ENCODE assay signal across 10 cellular contexts in the genomic region with DNA sequence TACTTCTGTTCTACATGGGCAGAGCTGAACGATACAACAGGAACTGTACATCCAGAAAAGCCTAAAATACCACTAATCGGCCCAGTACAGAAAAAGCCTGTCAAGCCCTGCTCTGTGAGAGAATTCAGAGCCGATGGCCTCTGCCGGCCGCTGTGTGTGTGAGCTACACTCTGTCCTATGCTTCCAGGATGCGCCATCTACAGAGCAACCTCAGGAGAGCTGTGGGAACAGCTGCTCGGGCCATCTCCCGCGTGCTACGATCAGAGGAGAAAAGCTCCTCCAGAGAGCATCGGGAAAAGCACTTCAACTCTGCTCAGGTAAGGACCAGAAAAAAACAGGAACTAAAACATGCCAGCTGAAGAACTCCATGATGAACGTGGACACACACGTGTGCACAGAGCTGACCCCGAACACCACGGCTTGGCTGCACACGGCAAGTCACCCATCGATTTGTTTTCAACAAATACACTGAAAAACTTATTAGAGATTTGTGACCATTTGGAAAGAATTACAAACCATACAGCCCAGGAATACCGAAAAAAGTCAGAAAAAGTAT.
DNase-seq lines count a peak whose midpoint lies in the region; ATAC-seq and TF ChIP-seq lines count a peak whose summit lies in the region.
"Had no signal": no experiment of that assay in that cellular context is flagged by ENCODE, and none has a peak within 500 bp of the region (broad histone marks: within the 10 kb centered on the region; RNA-seq: fewer than 3 reads in every experiment).

No MANE protein-coding gene starts in this region.

- POLR2A ChIA-PET in OCI-LY7 (lab: Charles Lee): no interaction called here

- H4K20me1 ChIP-seq in OCI-LY7 (ENCODE audit: insufficient read depth, low read length): peaks cover 14% of the 10 kb centered on the region

- H3K27ac ChIP-seq in OCI-LY7 (ENCODE audit: low read depth, low read length, poor library complexity, severe bottlenecking): no peak overlapping the region

- H3K4me1 ChIP-seq in OCI-LY7 (ENCODE audit: insufficient read depth, low read length, poor library complexity, severe bottlenecking): peaks cover 25% of the 10 kb centered on the region

- no peak for ATAC-seq in GM18520 (IDR thresholded peaks at IDR 0.05; ENCODE audit: unreplicated experiment)
- ATAC-seq in HG02973 (IDR thresholded peaks at IDR 0.05; ENCODE audit: unreplicated experiment): no peak

- no peak overlapping the region for H2AFZ ChIP-seq in OCI-LY7 (ENCODE audit: low read length)

- no TSS peak for BruUV-seq in OCI-LY7 (replicated peaks; lab: Mats Ljungman, UMichigan)

- H3K4me2 ChIP-seq in OCI-LY7 (ENCODE audit: low read length): peak overlapping the region; percentile 56

- peaks cover 49% of the 10 kb centered on the region for H3K36me3 ChIP-seq in OCI-LY7 (ENCODE audit: insufficient read depth, low read length)

- CTCF ChIA-PET in OCI-LY7 (lab: Charles Lee; ENCODE audit: unreplicated experiment): interaction anchor here (0.5 kb wide), 1 partner anchor 15 kb away, joined by 4 read pairs; no protein-coding TSS in a partner anchor

- TF ChIP-seq CTCF in OCI-LY7 (conservative IDR thresholded peaks at IDR 0.05; ENCODE audit: low read length): no peak
- TF ChIP-seq CTCF in retinal pigment epithelial cell (conservative IDR thresholded peaks at IDR 0.05; ENCODE audit: low read depth, low read length): peak; percentile 38

- peaks cover 99% of the 10 kb centered on the region for H3K79me2 ChIP-seq in OCI-LY7 (ENCODE audit: insufficient read depth, low read depth, low read length)

- H3K9me3 ChIP-seq in OCI-LY7 (ENCODE audit: low read length): no peaks in the 10 kb centered on the region

- peak; percentile 82 for DNase-seq in G401 (ENCODE audit: low spot score)
- no peak for DNase-seq in OCI-LY7 (ENCODE audit: low spot score)
- peak; percentile 80 for DNase-seq in globus pallidus (ENCODE audit: low spot score)
- peak; percentile 54 for DNase-seq in retinal pigment epithelial cell (ENCODE audit: low read depth)
- no peak for DNase-seq in kidney glomerular epithelial cell (lab: John Stamatoyannopoulos, UW)
- DNase-seq in NCI-H748 (lab: John Stamatoyannopoulos, UW; ENCODE audit: unreplicated experiment): no peak
- DNase-seq: effector memory CD8-positive, alpha-beta T cell; NCI-H187 treated with DMSO at 0.1 percent for 48 hours had no signal

- intact Hi-C loops in OCI-LY7 (cut with micrococcal nuclease; ENCODE audit: unreplicated experiment): no loop called here

- H3K9me2 ChIP-seq in OCI-LY7 (ENCODE audit: insufficient read depth, low read length): no peaks in the 10 kb centered on the region

- no peak overlapping the region for H3K4me3 ChIP-seq in OCI-LY7 (ENCODE audit: low read depth, low read length, poor library complexity, severe bottlenecking)
- peak overlapping the region; percentile 59 for H3K4me3 ChIP-seq in retinal pigment epithelial cell (ENCODE audit: low read length)

- in situ Hi-C loops in G401 (cut with HindIII; ENCODE audit: low sequenced_read_pairs): no loop called here

Comparison
In these comparisons a context has a peak if more than half of its experiments do, and no peak if none do; other contexts are left out.
1. DNase-seq: peak in G401 (single experiment), globus pallidus (single experiment) and retinal pigment epithelial cell (single experiment); none in OCI-LY7 (single experiment), kidney glomerular epithelial cell (single experiment) and NCI-H748 (single experiment).